In the genomic region with DNA sequence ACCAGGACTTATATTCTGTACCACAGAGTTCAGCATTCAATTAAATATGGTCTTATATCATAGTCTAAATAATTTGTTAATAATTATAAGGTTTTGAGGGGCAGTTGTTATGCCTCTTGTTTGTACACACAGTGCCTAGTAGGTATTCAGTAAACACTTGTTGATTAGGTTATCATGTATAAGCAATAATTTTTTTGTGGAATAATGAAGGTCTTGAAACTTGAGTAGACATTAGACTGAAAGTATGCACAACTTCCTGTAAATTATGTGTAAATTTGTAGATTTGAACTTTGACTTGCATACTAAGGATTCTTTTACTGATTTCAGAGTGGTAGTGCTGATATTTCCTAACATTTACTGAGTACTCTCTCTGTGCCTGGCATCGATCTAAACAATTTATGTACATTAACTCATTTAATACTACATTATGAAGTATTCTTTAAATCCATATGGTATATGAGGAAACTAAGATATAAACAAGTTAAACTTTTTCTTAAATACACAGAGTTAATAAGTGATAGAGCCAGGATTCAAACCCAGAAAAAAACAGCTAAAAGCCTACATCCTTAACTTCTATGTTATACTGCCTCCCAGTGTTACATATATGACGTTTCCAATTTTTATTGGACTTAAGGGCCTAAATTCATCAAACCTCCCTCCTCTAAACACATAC, we compare ENCODE assay signal across 9 cellular contexts.
DNase-seq lines count a peak whose midpoint lies in the region; ATAC-seq, FAIRE-seq and TF ChIP-seq lines count a peak whose summit lies in the region.
"Had no signal": no experiment of that assay in that cellular context is flagged by ENCODE, and none has a peak within 500 bp of the region (broad histone marks: within the 10 kb centered on the region; RNA-seq: fewer than 3 reads in every experiment).

No MANE protein-coding gene starts in this region.

- H3K4me1 Mint-ChIP-seq in natural killer cell: no peaks in the 10 kb centered on the region
- no peaks in the 10 kb centered on the region for H3K4me1 Mint-ChIP-seq in activated CD8-positive, alpha-beta T cell treated with anti-CD3 and anti-CD28 coated beads for 36 hours (ENCODE audit: low read depth)
- no peaks in the 10 kb centered on the region for H3K4me1 Mint-ChIP-seq in activated naive CD4-positive, alpha-beta T cell treated with anti-CD3 and anti-CD28 coated beads, Interleukin-2, amount 10 ng/mL, durations not matched to agents 7 days and 5 days

- H3K27me3 ChIP-seq in GM12878 (replicated peaks in 1 of 2; ENCODE audit: control insufficient read depth in 2 of 2, insufficient read depth in 2 of 2, low read length in 1 of 2): no peaks in the 10 kb centered on the region
- H3K27me3 ChIP-seq in right lobe of liver: no peaks in the 10 kb centered on the region
- H3K27me3 ChIP-seq in suprapubic skin: no peaks in the 10 kb centered on the region

- ATAC-seq in GM12878 (no peak), right lobe of liver (peak; percentile 51 to 71 (median 69)), natural killer cell (no peak)
- no peak for ATAC-seq in activated CD8-positive, alpha-beta T cell treated with anti-CD3 and anti-CD28 coated beads for 36 hours

- intact Hi-C loops in GM12878 (cut with micrococcal nuclease; ENCODE audit: unreplicated experiment): loop anchor here (1.0 kb wide), 1 partner anchor 166 kb away; no protein-coding TSS in a partner anchor
- intact Hi-C loops in right lobe of liver (cut with DNase I): no loop called here
- intact Hi-C loops in natural killer cell (cut with micrococcal nuclease): no loop called here
- intact Hi-C loops in activated CD8-positive, alpha-beta T cell treated with anti-CD3 and anti-CD28 coated beads for 36 hours (cut with micrococcal nuclease): loop anchor here (5.0 kb wide), 1 partner anchor 168 kb away; no protein-coding TSS in a partner anchor

- no peak for TF ChIP-seq EP300 in GM12878 (IDR thresholded peaks at IDR 0.05; ENCODE audit: borderline replicate concordance in 1 of 2, control insufficient read depth in 1 of 2, low read depth in 2 of 2, low read length in 2 of 2)
- no peak for TF ChIP-seq EP300 in suprapubic skin (IDR thresholded peaks at IDR 0.05)

- no peak; the same call in 1 of the 2 replicates for TF ChIP-seq RAD21 in GM12878 (IDR thresholded peaks at IDR 0.05; ENCODE audit: insufficient read depth, low read depth, low read length)

- no peak overlapping the region for H2AFZ ChIP-seq in GM12878 (ENCODE audit: control insufficient read depth, low read depth, low read length)

- H3K4me3 Mint-ChIP-seq in natural killer cell: no peak overlapping the region
- H3K4me3 Mint-ChIP-seq in activated CD8-positive, alpha-beta T cell treated with anti-CD3 and anti-CD28 coated beads for 36 hours: no peak overlapping the region
- no peak overlapping the region for H3K4me3 Mint-ChIP-seq in activated naive CD4-positive, alpha-beta T cell treated with anti-CD3 and anti-CD28 coated beads, Interleukin-2, amount 10 ng/mL, durations not matched to agents 7 days and 5 days
- H3K4me3 Mint-ChIP-seq: activated naive CD8-positive, alpha-beta T cell had no signal

- FAIRE-seq in GM12878 (lab: Jason Lieb, UNC): no peak

- H3K27me3 Mint-ChIP-seq in natural killer cell (ENCODE audit: low read depth in 2 of 2): no peaks in the 10 kb centered on the region
- H3K27me3 Mint-ChIP-seq in activated CD8-positive, alpha-beta T cell treated with anti-CD3 and anti-CD28 coated beads for 36 hours: no peaks in the 10 kb centered on the region
- H3K27me3 Mint-ChIP-seq in activated naive CD4-positive, alpha-beta T cell treated with anti-CD3 and anti-CD28 coated beads, Interleukin-2, amount 10 ng/mL, durations not matched to agents 7 days and 5 days: no peaks in the 10 kb centered on the region
- H3K27me3 Mint-ChIP-seq: activated naive CD8-positive, alpha-beta T cell had no signal

- TF ChIP-seq POLR2A in GM12878 (IDR thresholded peaks at IDR 0.05; ENCODE audit: low read depth, low read length): no peak
- no peak for TF ChIP-seq POLR2A in right lobe of liver (IDR thresholded peaks at IDR 0.05)
- no peak for TF ChIP-seq POLR2A in suprapubic skin (IDR thresholded peaks at IDR 0.05)

- CTCF ChIA-PET in GM12878 (lab: Yijun Ruan, JAX): interaction anchor here (1.0 to 5.7 kb wide), 5 partner anchors 14 to 191 kb away, joined by 3 to 55 read pairs (median 4); no protein-coding TSS in a partner anchor
- CTCF ChIA-PET in activated CD8-positive, alpha-beta T cell treated with anti-CD3 and anti-CD28 coated beads for 36 hours (lab: Charles Lee): interaction anchor here (0.9 to 3.1 kb wide), 2 partner anchors 164 to 167 kb away, joined by 3 to 16 read pairs; no protein-coding TSS in a partner anchor
- CTCF ChIA-PET in activated naive CD4-positive, alpha-beta T cell treated with anti-CD3 and anti-CD28 coated beads, Interleukin-2, amount 10 ng/mL, durations not matched to agents 7 days and 5 days (lab: Charles Lee): no interaction called here

- no peak overlapping the region for H3K4me2 ChIP-seq in GM12878 (ENCODE audit: control insufficient read depth, insufficient read depth)

- no TSS peak for BruUV-seq in GM12878 (replicated peaks; lab: Mats Ljungman, UMichigan)

- no peaks in the 10 kb centered on the region for H4K20me1 ChIP-seq in GM12878 (ENCODE audit: control insufficient read depth, insufficient read depth)

- no peaks in the 10 kb centered on the region; a peak in 1 of 4 replicates for H3K36me3 ChIP-seq in GM12878 (ENCODE audit: control insufficient read depth in 2 of 2, insufficient read depth in 2 of 2, low read length in 1 of 2)
- H3K36me3 ChIP-seq in right lobe of liver: no peaks in the 10 kb centered on the region
- H3K36me3 ChIP-seq in suprapubic skin: peaks cover 17% of the 10 kb centered on the region

- H3K27ac ChIP-seq in GM12878 (ENCODE audit: control insufficient read depth, insufficient read depth) (no peak overlapping the region), right lobe of liver (peak overlapping the region in 2 of 3 donors; percentile 9 to 51), suprapubic skin (no peak overlapping the region)

- TF ChIP-seq CTCF in GM12878 (IDR thresholded peaks at IDR 0.05 in 2 of 3, conservative IDR thresholded peaks at IDR 0.05 in 1 of 3; ENCODE audit: control insufficient read depth in 2 of 3, extremely low read depth in 1 of 3, insufficient read depth in 1 of 3, low read depth in 3 of 3, low read length in 3 of 3) (peak; percentile 10 to 44 (median 17); a peak in 2 of 6 replicates), right lobe of liver (IDR thresholded peaks at IDR 0.05) (peak; percentile 38 to 50 (median 42)), natural killer cell (IDR thresholded peaks at IDR 0.05) (no peak), suprapubic skin (IDR thresholded peaks at IDR 0.05) (no peak)
- no peak for TF ChIP-seq CTCF in activated CD8-positive, alpha-beta T cell treated with anti-CD3 and anti-CD28 coated beads for 36 hours (IDR thresholded peaks at IDR 0.05)

- no peaks in the 10 kb centered on the region; the same call in 1 of the 3 replicates for H3K9me3 ChIP-seq in GM12878 (replicated peaks; ENCODE audit: control insufficient read depth, insufficient read depth, low read length)
- H3K9me3 ChIP-seq in right lobe of liver: no peaks in the 10 kb centered on the region
- H3K9me3 ChIP-seq in suprapubic skin: peaks cover 6% of the 10 kb centered on the region

- RAD21 ChIA-PET in GM12878 (lab: Charles Lee; ENCODE audit: unreplicated experiment): interaction anchor here (1.2 kb wide), 1 partner anchor 166 kb away, joined by 8 read pairs; no protein-coding TSS in a partner anchor

- H3K36me3 Mint-ChIP-seq in natural killer cell: peaks cover 11% of the 10 kb centered on the region
- peaks cover 8% of the 10 kb centered on the region for H3K36me3 Mint-ChIP-seq in activated CD8-positive, alpha-beta T cell treated with anti-CD3 and anti-CD28 coated beads for 36 hours (ENCODE audit: low read depth)
- no peaks in the 10 kb centered on the region for H3K36me3 Mint-ChIP-seq in activated naive CD4-positive, alpha-beta T cell treated with anti-CD3 and anti-CD28 coated beads, Interleukin-2, amount 10 ng/mL, durations not matched to agents 7 days and 5 days

- no peak overlapping the region for H3K9ac ChIP-seq in GM12878 (ENCODE audit: control insufficient read depth, insufficient read depth, low read length)

- DNase-seq in DMS53 treated with DMSO at 0.1 percent for 48 hours (lab: John Stamatoyannopoulos, UW; ENCODE audit: unreplicated experiment): peak; percentile 5
- peak; percentile 22 for DNase-seq in NAMALWA (ENCODE audit: low spot score)
- DNase-seq in GM12878 (ENCODE audit: low read depth, low spot score): no peak
- no peak for DNase-seq in right lobe of liver
- DNase-seq in natural killer cell: no peak
- DNase-seq in suprapubic skin (ENCODE audit: low spot score in 2 of 2): no peak
- DNase-seq in activated CD8-positive, alpha-beta T cell treated with anti-CD3 and anti-CD28 coated beads for 36 hours: no peak
- DNase-seq in activated naive CD4-positive, alpha-beta T cell treated with anti-CD3 and anti-CD28 coated beads, Interleukin-2, amount 10 ng/mL, durations not matched to agents 7 days and 5 days: no peak

- peaks cover 0 to 4% of the 10 kb centered on the region in 2 donors for H3K9me3 Mint-ChIP-seq in natural killer cell
- H3K9me3 Mint-ChIP-seq in activated CD8-positive, alpha-beta T cell treated with anti-CD3 and anti-CD28 coated beads for 36 hours: peaks cover 11% of the 10 kb centered on the region
- peaks cover 5% of the 10 kb centered on the region for H3K9me3 Mint-ChIP-seq in activated naive CD4-positive, alpha-beta T cell treated with anti-CD3 and anti-CD28 coated beads, Interleukin-2, amount 10 ng/mL, durations not matched to agents 7 days and 5 days

- no peak overlapping the region for H3K27ac Mint-ChIP-seq in natural killer cell
- H3K27ac Mint-ChIP-seq in activated CD8-positive, alpha-beta T cell treated with anti-CD3 and anti-CD28 coated beads for 36 hours: no peak overlapping the region
- no peak overlapping the region for H3K27ac Mint-ChIP-seq in activated naive CD4-positive, alpha-beta T cell treated with anti-CD3 and anti-CD28 coated beads, Interleukin-2, amount 10 ng/mL, durations not matched to agents 7 days and 5 days
- H3K27ac Mint-ChIP-seq: activated naive CD8-positive, alpha-beta T cell had no signal

- SMC1A ChIA-PET in GM12878 (lab: Charles Lee; ENCODE audit: uncharacterized antibody, unreplicated experiment): interaction anchor here (0.8 to 3.2 kb wide), 6 partner anchors 17 to 146 kb away, joined by 3 to 19 read pairs (median 3); partner anchors contain the start of gene GLCE

- in situ Hi-C loops in GM12878 (cut with MboI): no loop called here

- 50% methylated on average over 2 of the region's 2 CpGs for WGBS in GM12878 (ENCODE audit: insufficient coverage, insufficient replicate concordance, low lambda C conversion rate, missing lambda C conversion rate)
- WGBS in right lobe of liver (ENCODE audit: insufficient coverage, low coverage, low lambda C conversion rate, missing lambda C conversion rate): 18% methylated on average over 2 of the region's 2 CpGs
- WGBS in suprapubic skin: 74% methylated on average over 2 of the region's 2 CpGs

- no peaks in the 10 kb centered on the region for H3K79me2 ChIP-seq in GM12878 (ENCODE audit: control insufficient read depth, insufficient read depth, low read length)

- POLR2A ChIA-PET in GM12878 (lab: Charles Lee): interaction anchor here (0.5 kb wide), 1 partner anchor 14 kb away, joined by 3 read pairs; no protein-coding TSS in a partner anchor
- POLR2A ChIA-PET in activated CD8-positive, alpha-beta T cell treated with anti-CD3 and anti-CD28 coated beads for 36 hours (lab: Charles Lee): no interaction called here

- H3K4me3 ChIP-seq in GM12878 (no peak overlapping the region), right lobe of liver (no peak overlapping the region), suprapubic skin (no peak overlapping the region)

- H3K4me1 ChIP-seq in GM12878 (ENCODE audit: control insufficient read depth, insufficient read depth, low read length) (no peaks in the 10 kb centered on the region), right lobe of liver (peaks cover 0 to 25% (median 9%) of the 10 kb centered on the region in 4 donors), suprapubic skin (no peaks in the 10 kb centered on the region)

Comparison
In these comparisons a context has a peak if more than half of its experiments do, and no peak if none do; other contexts are left out.
1. DNase-seq: peak in DMS53 treated with DMSO at 0.1 percent for 48 hours (single experiment) and NAMALWA (single experiment); none in GM12878 (single experiment), right lobe of liver (0 of 3), natural killer cell (single experiment), suprapubic skin (0 of 2), activated CD8-positive, alpha-beta T cell treated with anti-CD3 and anti-CD28 coated beads for 36 hours (single experiment) and activated naive CD4-positive, alpha-beta T cell treated with anti-CD3 and anti-CD28 coated beads, Interleukin-2, amount 10 ng/mL, durations not matched to agents 7 days and 5 days (single experiment).
2. ATAC-seq: peak in right lobe of liver (4 of 4); none in GM12878 (single experiment), natural killer cell (0 of 3) and activated CD8-positive, alpha-beta T cell treated with anti-CD3 and anti-CD28 coated beads for 36 hours (single experiment).
3. H3K27ac ChIP-seq: peak in right lobe of liver (2 of 3); none in GM12878 (single experiment) and suprapubic skin (single experiment).
4. CTCF ChIP-seq: peak in GM12878 (3 of 3) and right lobe of liver (4 of 4); none in natural killer cell (single experiment), suprapubic skin (0 of 2) and activated CD8-positive, alpha-beta T cell treated with anti-CD3 and anti-CD28 coated beads for 36 hours (single experiment).
5. intact Hi-C loops: an anchor here in GM12878 (1.0 kb wide) and activated CD8-positive, alpha-beta T cell treated with anti-CD3 and anti-CD28 coated beads for 36 hours (5.0 kb wide); none called in right lobe of liver and natural killer cell.